Comparison of ENCODE assay signal across 28 cellular contexts in genomic region chr12:96919510-96920210, GRCh38. TPM values are rescaled to one million over a fixed set of nuclear protein-coding genes. Genes with fewer than 3 reads are reported as not detected.
DNase-seq lines count a peak whose midpoint lies in the region; ATAC-seq and TF ChIP-seq lines count a peak whose summit lies in the region.
"Had no signal": no experiment of that assay in that cellular context is flagged by ENCODE, and none has a peak within 500 bp of the region (broad histone marks: within the 10 kb centered on the region; RNA-seq: fewer than 3 reads in every experiment).

No MANE protein-coding gene starts in this region.

- no peaks in the 10 kb centered on the region for H3K4me1 ChIP-seq in CD8-positive, alpha-beta memory T cell (ENCODE audit: insufficient read depth, low read length)
- no peaks in the 10 kb centered on the region for H3K4me1 ChIP-seq in H9 (ENCODE audit: insufficient read depth, low read length)
- H3K4me1 ChIP-seq in left lung = no peaks in the 10 kb centered on the region
- H3K4me1 ChIP-seq: esophagus muscularis mucosa, upper lobe of right lung had no signal

- H3K14ac ChIP-seq in H9 (ENCODE audit: insufficient read depth, low read length) = no peak overlapping the region

- intact Hi-C loops in left lung (cut with DNase I) = no loop called here

- no peak overlapping the region for H4K91ac ChIP-seq in H9 (ENCODE audit: insufficient read length, low read depth, low read length)

- no peak overlapping the region for H2BK120ac ChIP-seq in H9 (ENCODE audit: low read depth, low read length, poor library complexity, severe bottlenecking)

- POLR2A ChIA-PET in CD8-positive, alpha-beta memory T cell (lab: Charles Lee) = no interaction called here

- peaks cover 0 to 1% (median 0%) of the 10 kb centered on the region in 5 donors for H3K9me3 Mint-ChIP-seq in CD8-positive, alpha-beta memory T cell
- H3K9me3 Mint-ChIP-seq in H9 = peaks cover 0 to 3% of the 10 kb centered on the region in 2 experiments; a peak in 1 of 5 replicates

- no peak overlapping the region for H3K56ac ChIP-seq in H9 (ENCODE audit: insufficient read length, low read depth, low read length)

- H3K4ac ChIP-seq in H9 (ENCODE audit: low read depth, low read length) = no peak overlapping the region

- H3K36me3 Mint-ChIP-seq in CD8-positive, alpha-beta memory T cell = peaks cover 22 to 53% (median 32%) of the 10 kb centered on the region in 3 donors
- H3K36me3 Mint-ChIP-seq in H9 (ENCODE audit: insufficient read depth in 1 of 3, low read depth in 3 of 3) = peaks cover 13 to 29% (median 14%) of the 10 kb centered on the region in 3 experiments

- H4K20me1 ChIP-seq in H9 (ENCODE audit: control insufficient read depth, insufficient read depth, insufficient read length) = no peaks in the 10 kb centered on the region

- peaks cover 24 to 44% (median 40%) of the 10 kb centered on the region in 3 donors for H3K4me1 Mint-ChIP-seq in CD8-positive, alpha-beta memory T cell
- peaks cover 10 to 12% of the 10 kb centered on the region in 2 experiments for H3K4me1 Mint-ChIP-seq in H9

- H3K27me3 Mint-ChIP-seq in CD8-positive, alpha-beta memory T cell = no peaks in the 10 kb centered on the region
- no peaks in the 10 kb centered on the region for H3K27me3 Mint-ChIP-seq in H9 (ENCODE audit: low read depth)
- H3K27me3 Mint-ChIP-seq: brain, naive B cell had no signal

- no peak for DNase-seq in CD8-positive, alpha-beta memory T cell
- no peak for DNase-seq in H9
- peak; percentile 93 for DNase-seq in NOMO-1 treated with DMSO at 0.1 percent for 48 hours (lab: John Stamatoyannopoulos, UW; ENCODE audit: unreplicated experiment)
- DNase-seq in epithelial cell of esophagus (ENCODE audit: low read depth) = peak; percentile 5
- no peak for DNase-seq in SHP77 treated with DMSO at 0.1 percent for 48 hours (lab: John Stamatoyannopoulos, UW)
- DNase-seq in EL = no peak
- DNase-seq in HUDEP-2 (lab: John Stamatoyannopoulos, UW; ENCODE audit: unreplicated experiment in 76 of 76) = no peak
- DNase-seq in left lung = no peak
- DNase-seq: activated CD4-positive, alpha-beta T cell treated with anti-CD3 and anti-CD28 coated beads, Interleukin-2, amount 50 U/mL, for 4 hours; activated CD8-positive, alpha-beta memory T cell treated with anti-CD3 and anti-CD28 coated beads, Interleukin-2, amount 50 U/mL, for 48 hours; activated effector memory CD4-positive, alpha-beta T cell treated with anti-CD3 and anti-CD28 coated beads, Interleukin-2, amount 50 U/mL, for 16 hours; effector CD4-positive, alpha-beta T cell; naive B cell; NCI-H1436 treated with DMSO at 0.1 percent for 48 hours; NCI-H524; occipital lobe; retina; RPMI8226; SK-N-SH; stimulated activated CD4-positive, alpha-beta T cell treated with anti-CD3 and anti-CD28 coated beads, Interleukin-2, amount 100 ng/mL, for 24 hours; T-helper 2 cell; upper lobe of right lung had no signal

- H4K5ac ChIP-seq in H9 (ENCODE audit: insufficient read length, low read depth, low read length) = no peak overlapping the region

- no peak overlapping the region for H3K4me3 ChIP-seq in CD8-positive, alpha-beta memory T cell (ENCODE audit: low read length)
- H3K4me3 ChIP-seq in epithelial cell of esophagus (ENCODE audit: low read length) (no peak overlapping the region), left lung (no peak overlapping the region)
- H3K4me3 ChIP-seq: esophagus muscularis mucosa, hepatocyte, smooth muscle cell, upper lobe of right lung had no signal

- no peaks in the 10 kb centered on the region for H3K9me3 ChIP-seq in CD8-positive, alpha-beta memory T cell (ENCODE audit: low read length)
- H3K9me3 ChIP-seq in H9 (ENCODE audit: control insufficient read depth, low read depth, low read length) = no peaks in the 10 kb centered on the region
- no peaks in the 10 kb centered on the region for H3K9me3 ChIP-seq in left lung
- H3K9me3 ChIP-seq: esophagus muscularis mucosa, upper lobe of right lung had no signal

- H3K27me3 ChIP-seq in CD8-positive, alpha-beta memory T cell (ENCODE audit: insufficient read depth, low read length, poor library complexity, severe bottlenecking) = no peaks in the 10 kb centered on the region
- H3K27me3 ChIP-seq in H9 (ENCODE audit: insufficient read depth, low read length) (no peaks in the 10 kb centered on the region), left lung (no peaks in the 10 kb centered on the region)
- H3K27me3 ChIP-seq: esophagus muscularis mucosa, hepatocyte, upper lobe of right lung had no signal

- no peak overlapping the region for H3K18ac ChIP-seq in H9 (ENCODE audit: insufficient read length, low read depth, low read length)

- H3K27ac Mint-ChIP-seq in CD8-positive, alpha-beta memory T cell = peak overlapping the region in 5 of 8 donors; percentile 6 to 68 (median 43)
- H3K27ac Mint-ChIP-seq in H9 = peak overlapping the region in 2 of 3 experiments; percentile 20 to 53; a peak in 5 of 7 replicates
- H3K27ac Mint-ChIP-seq: brain had no signal

- H2BK15ac ChIP-seq in H9 (ENCODE audit: low read depth, low read length) = no peak overlapping the region

- no peak overlapping the region for H3K23ac ChIP-seq in H9 (ENCODE audit: insufficient read length, low read depth, low read length)

- TF ChIP-seq CTCF in H9 (conservative IDR thresholded peaks at IDR 0.05) (no peak), epithelial cell of esophagus (IDR thresholded peaks at IDR 0.05; ENCODE audit: insufficient read depth, low read depth, low read length, missing control alignments) (no peak), left lung (IDR thresholded peaks at IDR 0.05) (no peak)

- no peak overlapping the region for H2BK5ac ChIP-seq in H9 (ENCODE audit: insufficient read length, low read length)

- no peak overlapping the region for H2BK12ac ChIP-seq in H9 (ENCODE audit: insufficient read length, low read depth, low read length)

- H2BK20ac ChIP-seq in H9 (ENCODE audit: low read depth, low read length, poor library complexity, severe bottlenecking) = no peak overlapping the region

- H4K8ac ChIP-seq in H9 (replicated peaks; ENCODE audit: insufficient read length, low read depth, low read length) = no peak overlapping the region

- H3K4me3 Mint-ChIP-seq in CD8-positive, alpha-beta memory T cell = no peak overlapping the region
- no peak overlapping the region for H3K4me3 Mint-ChIP-seq in H9
- H3K4me3 Mint-ChIP-seq: brain, naive B cell had no signal

- H2AK5ac ChIP-seq in H9 (ENCODE audit: insufficient read length, low read length) = no peak overlapping the region

- no peak overlapping the region for H3K9ac ChIP-seq in H9 (ENCODE audit: extremely low read depth, insufficient read length, low read length)
- H3K9ac ChIP-seq: SK-N-SH had no signal

- no peak for ATAC-seq in left lung
- ATAC-seq: upper lobe of right lung had no signal

- H3K4me2 ChIP-seq in H9 (ENCODE audit: insufficient read depth, insufficient read length, low read length) = no peak overlapping the region
- H3K4me2 ChIP-seq: hepatocyte, SK-N-SH, smooth muscle cell had no signal

- CTCF ChIA-PET in CD8-positive, alpha-beta memory T cell (lab: Charles Lee) = interaction anchor here (0.9 kb wide), 1 partner anchor 12 kb away, joined by 3 read pairs; no protein-coding TSS in a partner anchor

- peaks cover 4% of the 10 kb centered on the region for H3K36me3 ChIP-seq in CD8-positive, alpha-beta memory T cell (ENCODE audit: insufficient read depth, low read length)
- peaks cover 0 to 25% of the 10 kb centered on the region in 2 donors for H3K36me3 ChIP-seq in left lung

- H3K23me2 ChIP-seq in H9 (ENCODE audit: insufficient read length, low read depth, low read length, poor library complexity, severe bottlenecking) = no peaks in the 10 kb centered on the region

- H2AFZ ChIP-seq in H9 (ENCODE audit: low read length) = no peak overlapping the region
- H2AFZ ChIP-seq: hepatocyte had no signal

- H3K27ac ChIP-seq in CD8-positive, alpha-beta memory T cell (ENCODE audit: low read depth, low read length) = no peak overlapping the region
- H3K27ac ChIP-seq in H9 (ENCODE audit: insufficient read length, low read depth, low read length) (no peak overlapping the region), left lung (no peak overlapping the region)
- H3K27ac ChIP-seq: esophagus muscularis mucosa, hepatocyte, HL-60, upper lobe of right lung, VCaP had no signal

- no CpG with 5 or more reads among the region's 2 CpGs for WGBS in H9 (ENCODE audit: extremely low coverage, insufficient read length, low lambda C conversion rate)

- H3K79me2 ChIP-seq in H9 (ENCODE audit: insufficient read depth, low read length) = no peaks in the 10 kb centered on the region

- H3K79me1 ChIP-seq in H9 (ENCODE audit: insufficient read depth, low read depth, low read length, poor library complexity, severe bottlenecking) = no peaks in the 10 kb centered on the region

- H3T11ph ChIP-seq in H9 (ENCODE audit: low read length) = no peak overlapping the region

RNA-seq across cellular contexts. Expression of gene NEDD1, which starts 12.6 kb away (rescaled TPM):
- total RNA-seq in CD8-positive, alpha-beta memory T cell = 10 to 100 TPM; 36.2 to 42.2 TPM
- polyA plus RNA-seq in CD8-positive, alpha-beta memory T cell = 32.9 TPM
- 17.2 and 19.1 TPM in 2 replicates for total RNA-seq in H9 (2021)
- 10 to 100 TPM; 16.0 to 22.1 TPM for total RNA-seq in left lung

Comparison
In these comparisons a context has a peak if more than half of its experiments do, and no peak if none do; other contexts are left out.
1. DNase-seq: peak in NOMO-1 treated with DMSO at 0.1 percent for 48 hours (single experiment) and epithelial cell of esophagus (single experiment); none in CD8-positive, alpha-beta memory T cell (0 of 5), H9 (single experiment), SHP77 treated with DMSO at 0.1 percent for 48 hours (single experiment), EL (single experiment), HUDEP-2 (0 of 76) and left lung (0 of 2).